In the genomic region with DNA sequence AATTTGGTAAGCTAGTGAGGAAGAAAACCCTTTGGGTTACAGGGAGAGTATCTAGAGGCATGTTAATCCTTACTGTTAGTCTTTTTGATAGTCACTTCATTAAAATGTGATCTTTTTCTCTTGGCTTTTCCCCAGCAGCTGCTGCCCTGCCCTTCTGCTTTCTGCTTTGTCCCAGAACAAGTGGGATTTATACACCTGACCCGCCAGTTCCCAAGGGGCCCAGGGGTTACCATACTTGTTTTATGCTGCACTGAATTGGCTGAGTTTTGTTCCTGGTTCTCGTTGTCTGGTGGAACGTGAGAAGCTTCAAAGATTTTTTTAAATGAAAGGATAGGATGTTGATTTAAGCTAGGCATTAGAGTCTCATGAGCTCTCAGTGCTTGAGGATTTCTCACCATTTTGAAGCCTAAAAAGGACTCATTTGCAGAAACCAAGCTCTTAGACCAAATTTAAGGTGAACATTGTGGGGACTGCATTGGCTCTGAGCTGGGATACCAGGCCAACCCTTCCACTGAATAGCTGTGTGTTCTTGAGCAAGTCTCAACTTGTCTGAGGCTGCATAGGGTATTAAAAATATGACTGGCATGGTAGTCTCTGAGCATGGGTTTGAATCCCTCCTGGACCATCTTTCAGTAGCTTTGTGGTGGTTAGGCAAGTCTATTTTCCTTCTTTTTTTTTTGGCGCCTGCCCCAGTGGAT, we compare ENCODE assay signal across 8 cellular contexts. TPM values are rescaled to one million over a fixed set of nuclear protein-coding genes. Genes with fewer than 3 reads are reported as not detected.
DNase-seq lines count a peak whose midpoint lies in the region; ATAC-seq and TF ChIP-seq lines count a peak whose summit lies in the region.
"Had no signal": no experiment of that assay in that cellular context is flagged by ENCODE, and none has a peak within 500 bp of the region (broad histone marks: within the 10 kb centered on the region; RNA-seq: fewer than 3 reads in every experiment).

No MANE protein-coding gene starts in this region.

- no peak overlapping the region for H2AFZ ChIP-seq in parathyroid adenoma

- peak overlapping the region; percentile 42 for H3K27ac Mint-ChIP-seq in Caco-2 (ENCODE audit: unreplicated experiment)
- H3K27ac Mint-ChIP-seq in HFFc6 = 0 out of 2 replicates have a peak overlapping the region, but pooled peaks have one; percentile 13

- H3K4me3 ChIP-seq in Caco-2 (ENCODE audit: low read depth, low read length) (no peak overlapping the region), choroid plexus epithelial cell (ENCODE audit: low read depth, low read length) (no peak overlapping the region), parathyroid adenoma (ENCODE audit: low read depth, low read length) (no peak overlapping the region), tibial artery (no peak overlapping the region)

- no TSS peak for BruUV-seq in Caco-2 (replicated peaks; lab: Mats Ljungman, UMichigan)

- H3K36me3 ChIP-seq in Caco-2 (ENCODE audit: control insufficient read depth, insufficient read depth, low read length) (no peaks in the 10 kb centered on the region), parathyroid adenoma (ENCODE audit: control insufficient read depth, insufficient read depth, low read length) (no peaks in the 10 kb centered on the region), tibial artery (no peaks in the 10 kb centered on the region)

- no peaks in the 10 kb centered on the region for H3K27me3 Mint-ChIP-seq in Caco-2 (ENCODE audit: insufficient read depth, unreplicated experiment)
- H3K27me3 Mint-ChIP-seq in HFFc6 (ENCODE audit: insufficient read depth) = no peaks in the 10 kb centered on the region

- no peak for ATAC-seq in HG03045 (IDR thresholded peaks at IDR 0.05; ENCODE audit: unreplicated experiment)

- peaks cover 5% of the 10 kb centered on the region for H3K79me2 ChIP-seq in parathyroid adenoma

- H3K4me1 ChIP-seq in Caco-2 (peaks cover 55% of the 10 kb centered on the region), parathyroid adenoma (peaks cover 6% of the 10 kb centered on the region), tibial artery (peaks cover 0 to 8% (median 0%) of the 10 kb centered on the region in 4 donors)

- no peaks in the 10 kb centered on the region for H3K27me3 ChIP-seq in Caco-2 (replicated peaks; ENCODE audit: control insufficient read depth, insufficient read depth, low read length)
- no peaks in the 10 kb centered on the region for H3K27me3 ChIP-seq in parathyroid adenoma (ENCODE audit: control insufficient read depth, insufficient read depth, low read length)
- H3K27me3 ChIP-seq in tibial artery = no peaks in the 10 kb centered on the region

- H3K9me3 Mint-ChIP-seq in Caco-2 (ENCODE audit: unreplicated experiment) = no peaks in the 10 kb centered on the region
- no peaks in the 10 kb centered on the region for H3K9me3 Mint-ChIP-seq in HFFc6

- H3K4me3 Mint-ChIP-seq in Caco-2 (ENCODE audit: unreplicated experiment) (no peak overlapping the region), HFFc6 (no peak overlapping the region)

- intact Hi-C loops in Caco-2 (cut with micrococcal nuclease; ENCODE audit: unreplicated experiment) = no loop called here
- intact Hi-C loops in tibial artery (cut with DNase I; ENCODE audit: low total_unique reads) = no loop called here

- H3K4me2 ChIP-seq in parathyroid adenoma (ENCODE audit: low read length) = peak overlapping the region; percentile 3

- TF ChIP-seq CTCF in Caco-2 (IDR thresholded peaks at IDR 0.05; ENCODE audit: insufficient read depth in 1 of 2, low read depth in 1 of 2, low read length in 1 of 2, severe bottlenecking in 1 of 2, unreplicated experiment in 1 of 2) = no peak
- TF ChIP-seq CTCF in HFFc6 (IDR thresholded peaks at IDR 0.05) = no peak
- no peak for TF ChIP-seq CTCF in choroid plexus epithelial cell (conservative IDR thresholded peaks at IDR 0.05; ENCODE audit: low read depth, low read length)
- TF ChIP-seq CTCF in parathyroid adenoma (IDR thresholded peaks at IDR 0.05) = no peak
- TF ChIP-seq CTCF in tibial artery (IDR thresholded peaks at IDR 0.05) = no peak
- TF ChIP-seq CTCF in GM20000 (IDR thresholded peaks at IDR 0.05; ENCODE audit: extremely low read depth, missing control alignments) = no peak

- DNase-seq in Caco-2 (no peak), HFFc6 (no peak), choroid plexus epithelial cell (ENCODE audit: low read depth) (peak; percentile 15), tibial artery (no peak), GM20000 (ENCODE audit: low spot score) (no peak)
- DNase-seq: NCI-H1930 had no signal

- no peak overlapping the region for H3K9ac ChIP-seq in parathyroid adenoma

- peak overlapping the region; percentile 60 for H3K27ac ChIP-seq in parathyroid adenoma
- H3K27ac ChIP-seq in tibial artery = no peak overlapping the region

- POLR2A ChIA-PET in Caco-2 (lab: Charles Lee) = interaction anchor here (0.6 to 1.4 kb wide), 2 partner anchors 35 to 55 kb away, joined by 3 to 4 read pairs; no protein-coding TSS in a partner anchor

- H3K36me3 Mint-ChIP-seq in Caco-2 (ENCODE audit: insufficient read depth, unreplicated experiment) = peaks cover 17% of the 10 kb centered on the region
- H3K36me3 Mint-ChIP-seq in HFFc6 (ENCODE audit: low read depth) = no peaks in the 10 kb centered on the region

- H3K4me1 Mint-ChIP-seq in Caco-2 (ENCODE audit: low read depth, unreplicated experiment) (peaks cover 44% of the 10 kb centered on the region), HFFc6 (ENCODE audit: low read depth) (peaks cover 10% of the 10 kb centered on the region)

- CTCF ChIA-PET in Caco-2 (lab: Charles Lee) = interaction anchor here (1.1 to 1.9 kb wide), 4 partner anchors 12 to 74 kb away, joined by 3 to 8 read pairs (median 5); partner anchors contain the start of gene PIK3IP1

- no peaks in the 10 kb centered on the region for H3K9me3 ChIP-seq in Caco-2
- no peaks in the 10 kb centered on the region for H3K9me3 ChIP-seq in parathyroid adenoma (ENCODE audit: control insufficient read depth, low read length)
- H3K9me3 ChIP-seq in tibial artery = no peaks in the 10 kb centered on the region

RNA-seq across cellular contexts. Expression of gene LIMK2, which starts 6.6 kb away (rescaled TPM):
- total RNA-seq in Caco-2 (2022) = 34.8 and 36.3 TPM in 2 replicates
- 10 to 100 TPM; 27.9 to 31.4 (median 28.9) TPM for total RNA-seq in HFFc6 (2021; fragmentation: NEBNext Ultra II Directional; extraction: Animal tissue kit (Norgen Biotek cat#: 25700))

RNA-seq across cellular contexts. Expression of gene RNF185, which starts 58.7 kb away (rescaled TPM):
- 27.8 and 30.3 TPM in 2 replicates for total RNA-seq in Caco-2 (2022)
- 10 to 100 TPM; 28.1 to 34.2 (median 30.0) TPM for total RNA-seq in HFFc6 (2021; fragmentation: NEBNext Ultra II Directional; extraction: Animal tissue kit (Norgen Biotek cat#: 25700))
